Comparison of ENCODE assay signal across 14 cellular contexts in the genomic region with DNA sequence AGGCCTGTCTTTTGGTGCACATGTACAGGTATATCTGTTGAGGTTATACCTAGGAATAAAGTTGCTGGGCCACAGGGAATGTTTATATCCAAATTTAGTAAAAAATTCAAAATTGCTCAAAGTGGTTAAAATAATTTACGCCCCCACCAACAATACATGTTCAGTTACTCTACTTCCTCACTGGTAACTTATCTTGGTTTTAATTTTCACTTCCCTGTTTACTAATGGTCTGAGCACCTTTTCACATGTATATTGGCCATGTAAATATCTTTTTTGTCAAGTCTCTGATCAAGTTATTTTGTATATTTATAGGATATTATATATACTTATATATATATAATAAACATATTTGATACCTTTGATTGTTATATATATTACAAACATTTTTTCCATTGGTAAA. TPM values are rescaled to one million over a fixed set of nuclear protein-coding genes. Genes with fewer than 3 reads are reported as not detected.
DNase-seq lines count a peak whose midpoint lies in the region; ATAC-seq, FAIRE-seq and TF ChIP-seq lines count a peak whose summit lies in the region.
"Had no signal": no experiment of that assay in that cellular context is flagged by ENCODE, and none has a peak within 500 bp of the region (broad histone marks: within the 10 kb centered on the region; RNA-seq: fewer than 3 reads in every experiment).

No MANE protein-coding gene starts in this region.

- no peak overlapping the region for H2BK5ac ChIP-seq in mesendoderm (ENCODE audit: low read length)

- no peak overlapping the region for H3K27ac ChIP-seq in mesendoderm (ENCODE audit: low read depth, low read length)

- H3K4me3 ChIP-seq in mesendoderm (ENCODE audit: low read length), result no peak overlapping the region

- H3K9me3 Mint-ChIP-seq in HFFc6, result peaks cover 6% of the 10 kb centered on the region

- no peak overlapping the region for H3K4me2 ChIP-seq in mesendoderm (ENCODE audit: low read length)

- H2AK5ac ChIP-seq in mesendoderm (ENCODE audit: low read length), result no peak overlapping the region

- H3K79me1 ChIP-seq in mesendoderm (ENCODE audit: low read length), result no peaks in the 10 kb centered on the region

- DNase-seq in frontal cortex (ENCODE audit: low spot score in 2 of 2) (no peak), mesendoderm (no peak), HFFc6 (no peak), DMS79 (lab: John Stamatoyannopoulos, UW) (no peak), epidermal melanocyte (ENCODE audit: insufficient read length, low spot score) (no peak)
- DNase-seq: activated CD8-positive, alpha-beta memory T cell treated with anti-CD3 and anti-CD28 coated beads, Interleukin-2, amount 50 U/mL, for 4 hours; activated naive CD8-positive, alpha-beta T cell treated with anti-CD3 and anti-CD28 coated beads, Interleukin-2, amount 50 U/mL, for 24 hours; NCI-H1105 treated with DMSO at 0.1 percent for 48 hours; NCI-H510A; posterior cingulate gyrus; T1000 had no signal

- no peak overlapping the region for H3K18ac ChIP-seq in mesendoderm (ENCODE audit: low read length)

- no peak overlapping the region for H3K56ac ChIP-seq in mesendoderm (ENCODE audit: low read length)

- FAIRE-seq in frontal cortex (lab: Jason Lieb, UNC), result peak; percentile 73

- no peak overlapping the region for H3K9ac ChIP-seq in mesendoderm (ENCODE audit: low read length)

- TF ChIP-seq CTCF in HFFc6 (IDR thresholded peaks at IDR 0.05), result no peak

- H3K36me3 ChIP-seq in mesendoderm (ENCODE audit: control insufficient read depth, insufficient read depth, low read length), result no peaks in the 10 kb centered on the region

- no peaks in the 10 kb centered on the region; the same call in 1 of the 2 replicates for H3K4me1 Mint-ChIP-seq in HFFc6 (ENCODE audit: low read depth)

- H2BK120ac ChIP-seq in mesendoderm (ENCODE audit: low read depth, low read length), result no peak overlapping the region

- H4K5ac ChIP-seq in mesendoderm (ENCODE audit: low read length), result no peak overlapping the region

- no peak overlapping the region for H4K8ac ChIP-seq in mesendoderm (ENCODE audit: low read depth, low read length)

- H2BK15ac ChIP-seq in mesendoderm (replicated peaks; ENCODE audit: low read depth), result no peak overlapping the region

- no peaks in the 10 kb centered on the region for H3K27me3 Mint-ChIP-seq in HFFc6 (ENCODE audit: insufficient read depth)
- H3K27me3 Mint-ChIP-seq: activated naive CD8-positive, alpha-beta T cell treated with anti-CD3 and anti-CD28 coated beads, Interleukin-2, amount 50 U/mL, for 24 hours had no signal

- H3K4ac ChIP-seq in mesendoderm (ENCODE audit: low read depth, low read length), result no peak overlapping the region

- no CpG with 5 or more reads among the region's 1 CpG for whole genome bisulfite sequencing in mesendoderm (ENCODE audit: extremely low coverage, insufficient coverage, low lambda C conversion rate)

- H3K4me1 ChIP-seq in mesendoderm (ENCODE audit: control insufficient read depth, low read depth, low read length), result no peaks in the 10 kb centered on the region

- no peak overlapping the region for H3K27ac Mint-ChIP-seq in HFFc6
- H3K27ac Mint-ChIP-seq: activated naive CD8-positive, alpha-beta T cell treated with anti-CD3 and anti-CD28 coated beads, Interleukin-2, amount 50 U/mL, for 24 hours had no signal

- H3K79me2 ChIP-seq in mesendoderm (ENCODE audit: control insufficient read depth, insufficient read depth, low read length), result no peaks in the 10 kb centered on the region

- H3K27me3 ChIP-seq in mesendoderm (ENCODE audit: insufficient read depth, low read length, poor library complexity), result no peaks in the 10 kb centered on the region

- no peak overlapping the region for H3K4me3 Mint-ChIP-seq in HFFc6
- H3K4me3 Mint-ChIP-seq: activated naive CD8-positive, alpha-beta T cell treated with anti-CD3 and anti-CD28 coated beads, Interleukin-2, amount 50 U/mL, for 24 hours had no signal

- peaks cover 7% of the 10 kb centered on the region for H3K36me3 Mint-ChIP-seq in HFFc6 (ENCODE audit: low read depth)

- ATAC-seq in GM18519 (IDR thresholded peaks at IDR 0.05; ENCODE audit: low FRiP score, unreplicated experiment) (peak; percentile 47), GM21723 (IDR thresholded peaks at IDR 0.05; ENCODE audit: unreplicated experiment) (peak; percentile 81), HG03378 (IDR thresholded peaks at IDR 0.05; ENCODE audit: unreplicated experiment) (peak; percentile 81)
- ATAC-seq: activated naive CD8-positive, alpha-beta T cell treated with anti-CD3 and anti-CD28 coated beads, Interleukin-2, amount 50 U/mL, for 24 hours had no signal

- no peak overlapping the region for H3K23ac ChIP-seq in mesendoderm (ENCODE audit: low read length)

RNA-seq across cellular contexts. Expression of a gene that starts 9.7 kb away (rescaled TPM):
- total RNA-seq in frontal cortex, result 16.3 TPM
- polyA plus RNA-seq in mesendoderm (2013, experiment 1 of 2), result 0.03 TPM
- 0.03 TPM for polyA plus RNA-seq in mesendoderm (2013, experiment 2 of 2)
- 1 to 10 TPM; 1.2 to 5.8 (median 4.5) TPM for total RNA-seq in HFFc6 (2021; fragmentation: NEBNext Ultra II Directional; extraction: Animal tissue kit (Norgen Biotek cat#: 25700))
